In genomic region chr19:48927692-48928091, GRCh38 we compare ENCODE assay signal across 10 cellular contexts. TPM values are rescaled to one million over a fixed set of nuclear protein-coding genes. Genes with fewer than 3 reads are reported as not detected.
DNase-seq lines count a peak whose midpoint lies in the region; ATAC-seq and TF ChIP-seq lines count a peak whose summit lies in the region.
"Not testable (repeated sequence)": the region's sequence is repeated elsewhere in the genome, so short reads cannot be mapped to it uniquely, and the experiment has no call there.
"Had no signal": no experiment of that assay in that cellular context is flagged by ENCODE, and none has a peak within 500 bp of the region (broad histone marks: within the 10 kb centered on the region; RNA-seq: fewer than 3 reads in every experiment).

No MANE protein-coding gene starts in this region.

- not testable (repeated sequence) for BruUV-seq in MCF 10A (replicated peaks; lab: Mats Ljungman, UMichigan)

- not testable (repeated sequence) for TF ChIP-seq EP300 in stomach (IDR thresholded peaks at IDR 0.05)

- not testable (repeated sequence) for H3K36me3 ChIP-seq in ACC112 (ENCODE audit: insufficient read depth, low read length); RWPE2 (ENCODE audit: low read depth); lower lobe of right lung
- peaks cover 10% of the 10 kb centered on the region for H3K36me3 ChIP-seq in MG63
- H3K36me3 ChIP-seq in stomach, result peaks cover 2 to 13% (median 11%) of the 10 kb centered on the region in 4 donors

- TF ChIP-seq CTCF in RWPE2 (IDR thresholded peaks at IDR 0.05; ENCODE audit: poor library complexity, severe bottlenecking); MCF 10A (IDR thresholded peaks at IDR 0.05; ENCODE audit: unreplicated experiment); foreskin keratinocyte (conservative IDR thresholded peaks at IDR 0.05); lower lobe of right lung (IDR thresholded peaks at IDR 0.05); stomach (IDR thresholded peaks at IDR 0.05): not testable (repeated sequence)

- H3K4me1 Mint-ChIP-seq in MCF 10A (ENCODE audit: insufficient read depth, unreplicated experiment), result not testable (repeated sequence)

- H3K36me3 Mint-ChIP-seq in MCF 10A (ENCODE audit: insufficient read depth, unreplicated experiment), result not testable (repeated sequence)

- not testable (repeated sequence) for H3K27me3 Mint-ChIP-seq in MCF 10A (ENCODE audit: insufficient read depth, unreplicated experiment)

- POLR2A ChIA-PET in MCF 10A (lab: Yijun Ruan, JAX), result interaction anchor here (0.7 to 1.1 kb wide), 3 partner anchors 56 to 653 kb away, joined by 3 to 9 read pairs (median 3); partner anchors contain the start of genes NOSIP, PPP1R15A and RUVBL2

- 60 to 73% (median 65%) methylated on average over 17 of the region's 17 CpGs for WGBS in stomach, 5 donors

- not testable (repeated sequence) for H3K9me3 ChIP-seq in MG63; RWPE2 (ENCODE audit: severe bottlenecking); lower lobe of right lung; stomach

- H3K27ac ChIP-seq in ACC112 (ENCODE audit: low read depth, low read length) (peak overlapping the region; percentile 80; the same call in 1 of the 2 replicates), RWPE2 (ENCODE audit: poor library complexity, severe bottlenecking) (peak overlapping the region; percentile 52), epithelial cell of prostate (peak overlapping the region; percentile 99), foreskin keratinocyte (peak overlapping the region; percentile 90), lower lobe of right lung (peak overlapping the region; percentile 69), stomach (peak overlapping the region in 4 of 5 donors; percentile 52 to 69 (median 64))

- H3K4me3 Mint-ChIP-seq in MCF 10A (ENCODE audit: unreplicated experiment), result not testable (repeated sequence)

- not testable (repeated sequence) for H3K4me3 ChIP-seq in ACC112 (ENCODE audit: low read depth, low read length); MG63; RWPE2 (ENCODE audit: severe bottlenecking); lower lobe of right lung; stomach

- peak; percentile 43 for DNase-seq in MG63
- not testable (repeated sequence) for DNase-seq in RWPE2 (ENCODE audit: low spot score); MCF 10A (ENCODE audit: unreplicated experiment); epithelial cell of prostate (ENCODE audit: low read depth, low spot score); foreskin keratinocyte; stomach
- DNase-seq in lower lobe of right lung, result peak; percentile 70

- H3K27ac Mint-ChIP-seq in MCF 10A (ENCODE audit: low read depth, unreplicated experiment), result peak overlapping the region; percentile 65

- intact Hi-C loops in MCF 10A (cut with micrococcal nuclease); lower lobe of right lung (cut with DNase I); stomach (cut with DNase I; ENCODE audit: low total_unique reads): not testable (repeated sequence)

- H2AFZ ChIP-seq in ACC112 (ENCODE audit: low read length, unreplicated experiment), result not testable (repeated sequence)

- not testable (repeated sequence) for TF ChIP-seq POLR2A in stomach (IDR thresholded peaks at IDR 0.05)

- not testable (repeated sequence) for H3K79me2 ChIP-seq in ACC112 (ENCODE audit: control insufficient read depth, insufficient read depth, low read length, unreplicated experiment)

- not testable (repeated sequence) for H3K27me3 ChIP-seq in ACC112 (ENCODE audit: insufficient read depth, low read length); MG63; RWPE2 (ENCODE audit: insufficient read depth, poor library complexity, severe bottlenecking); foreskin keratinocyte; lower lobe of right lung (ENCODE audit: low read depth); stomach

- ATAC-seq in RWPE2 (ENCODE audit: low read depth); foreskin keratinocyte: not testable (repeated sequence)
- ATAC-seq in lower lobe of right lung, result peak in 1 of 2 donors; percentile 11

- peaks cover 19% of the 10 kb centered on the region for H3K4me1 ChIP-seq in ACC112 (ENCODE audit: control insufficient read depth, insufficient read depth, low read length, unreplicated experiment)
- peaks cover 24% of the 10 kb centered on the region for H3K4me1 ChIP-seq in RWPE2 (ENCODE audit: insufficient read depth, poor library complexity, severe bottlenecking)
- peaks cover 12% of the 10 kb centered on the region for H3K4me1 ChIP-seq in foreskin keratinocyte
- H3K4me1 ChIP-seq in lower lobe of right lung, result peaks cover 14% of the 10 kb centered on the region
- peaks cover 3 to 36% (median 12%) of the 10 kb centered on the region in 4 donors for H3K4me1 ChIP-seq in stomach

- H3K9me3 Mint-ChIP-seq in MCF 10A (ENCODE audit: unreplicated experiment), result not testable (repeated sequence)

- CTCF ChIA-PET in MCF 10A (lab: Yijun Ruan, JAX), result interaction anchor here (0.7 kb wide), 1 partner anchor 27 kb away, joined by 3 read pairs; no protein-coding TSS in a partner anchor

RNA-seq across cellular contexts. Expression of gene DHDH, which starts 5.8 kb away (rescaled TPM):
- not detected in 2 replicates for total RNA-seq in MG63 (2014; rRNA removed; shearing (Covaris generic); ENCODE audit: low replicate concordance)
- total RNA-seq in MCF 10A (2022) (not detected in 2 replicates), foreskin keratinocyte (0.46 and 0.48 TPM in 2 replicates), lower lobe of right lung (1.9 TPM), stomach (under 1 TPM in 1 of 5 donors, not detected in 4; 0.89 TPM)
- polyA plus RNA-seq in foreskin keratinocyte (0.65 and 0.75 TPM in 2 replicates), stomach (1 to 10 TPM in 1 of 3 donors, under 1 TPM in 1, not detected in 1; 0.93 to 1.2 TPM)

RNA-seq across cellular contexts. Expression of gene BAX, which starts 27.0 kb away (rescaled TPM):
- total RNA-seq in MG63 (2014; rRNA removed; shearing (Covaris generic); ENCODE audit: low replicate concordance), result 38.2 and 61.4 TPM in 2 replicates
- total RNA-seq in MCF 10A (2022) (130 and 152 TPM in 2 replicates), foreskin keratinocyte (120 and 128 TPM in 2 replicates), lower lobe of right lung (142 TPM), stomach (100 to 1,000 TPM in 1 of 5 donors, 10 to 100 TPM in 4; 12.1 to 121 (median 20.2) TPM)
- polyA plus RNA-seq in foreskin keratinocyte (304 and 312 TPM in 2 replicates), stomach (10 to 100 TPM; 61.6 to 85.3 (median 77.6) TPM)

RNA-seq across cellular contexts. Expression of gene NUCB1, which starts 27.6 kb away (rescaled TPM):
- 157 and 236 TPM in 2 replicates for total RNA-seq in MG63 (2014; rRNA removed; shearing (Covaris generic); ENCODE audit: low replicate concordance)
- total RNA-seq in MCF 10A (2022) (61.4 and 76.8 TPM in 2 replicates), foreskin keratinocyte (106 and 118 TPM in 2 replicates), lower lobe of right lung (310 TPM), stomach (100 to 1,000 TPM; 117 to 503 (median 135) TPM)
- polyA plus RNA-seq in foreskin keratinocyte (100 and 115 TPM in 2 replicates), stomach (100 to 1,000 TPM in 1 of 3 donors, 10 to 100 TPM in 2; 68.9 to 118 (median 91.5) TPM)

RNA-seq across cellular contexts. Expression of gene TULP2, which starts 29.1 kb away (rescaled TPM):
- not detected in 2 replicates for total RNA-seq in MG63 (2014; rRNA removed; shearing (Covaris generic); ENCODE audit: low replicate concordance)
- total RNA-seq in MCF 10A (2022) (not detected in 2 replicates), foreskin keratinocyte (not detected in 2 replicates), lower lobe of right lung (not detected), stomach (1 to 10 TPM in 2 of 5 donors, not detected in 3; 1.2 to 1.3 TPM)
- polyA plus RNA-seq in foreskin keratinocyte (0.09 TPM in 1 of 2 replicates, not detected in the other), stomach (not detected)
- total RNA-seq: CD4-positive, alpha-beta T cell; HepG2 had no signal

RNA-seq across cellular contexts. Expression of gene FTL, which starts 37.4 kb away (rescaled TPM):
- total RNA-seq in MG63 (2014; rRNA removed; shearing (Covaris generic); ENCODE audit: low replicate concordance), result 880 and 1,766 TPM in 2 replicates
- total RNA-seq in MCF 10A (2022), result 275 and 390 TPM in 2 replicates
- 1,121 and 1,400 TPM in 2 replicates for total RNA-seq in foreskin keratinocyte
- 1,652 and 2,111 TPM in 2 replicates for polyA plus RNA-seq in foreskin keratinocyte
- 9,799 TPM for total RNA-seq in lower lobe of right lung
- total RNA-seq in stomach, result 1,000 to 10,000 TPM; 1,292 to 4,272 (median 3,457) TPM
- polyA plus RNA-seq in stomach, result 1,000 to 10,000 TPM; 3,915 to 8,824 (median 7,571) TPM
